ENCODE assay signal across 8 cellular contexts in the genomic region with DNA sequence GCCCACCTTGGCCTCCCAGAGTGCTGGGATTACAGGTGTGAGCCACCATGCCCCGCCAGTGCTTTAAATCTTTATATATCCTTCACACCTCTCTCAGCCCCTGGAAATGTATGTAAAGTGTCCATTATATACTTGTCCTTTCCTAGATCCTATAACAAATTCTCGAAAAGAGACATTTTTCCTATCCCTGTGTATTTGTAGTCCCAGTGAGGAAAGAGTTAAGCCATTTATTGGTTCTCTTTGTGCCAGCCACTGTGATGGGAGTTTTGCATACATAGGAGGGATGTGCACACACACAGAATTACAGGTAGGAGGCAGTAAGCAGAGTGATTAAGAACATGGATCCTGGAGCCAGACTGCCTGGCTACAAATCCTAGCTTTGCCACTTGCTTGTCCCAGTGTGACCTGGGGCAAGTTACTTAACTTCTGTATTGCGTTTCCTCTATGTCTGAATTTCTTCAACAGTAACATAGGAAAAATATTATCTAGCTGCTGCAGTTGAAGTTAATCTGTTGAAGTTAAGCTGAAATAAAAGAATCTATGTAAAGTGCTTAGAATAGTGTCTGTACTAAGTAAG. TPM values are rescaled to one million over a fixed set of nuclear protein-coding genes. Genes with fewer than 3 reads are reported as not detected.
DNase-seq lines count a peak whose midpoint lies in the region; ATAC-seq, FAIRE-seq and TF ChIP-seq lines count a peak whose summit lies in the region.

No MANE protein-coding gene starts in this region.

- no peak overlapping the region for H2BK120ac ChIP-seq in H9 (ENCODE audit: low read depth, low read length, poor library complexity, severe bottlenecking)

- no peak overlapping the region for H3K4me3 ChIP-seq in BLaER1 treated with 17β-estradiol and CSF1 and Interleukin-3, amounts not matched to agents 10 nM and 100 nM
- H3K4me3 ChIP-seq in right lobe of liver (no peak overlapping the region), dorsolateral prefrontal cortex (no peak overlapping the region)

- no peak overlapping the region for H3K27ac Mint-ChIP-seq in H9
- H3K27ac Mint-ChIP-seq in activated T-helper 1 cell treated with anti-CD3 and anti-CD28 coated beads, Interleukin-12 subunit alpha, Interleukin-12 subunit beta, Interleukin-2, Interleukin-4 antibody, amounts not matched to agents 30 ng/mL and 10 ng/mL and 1 ng/mL, durations not matched to agents 14 hours and 24 hours and 36 hours = peak overlapping the region; percentile 82

- FAIRE-seq in HTR-8/SVneo (lab: Jason Lieb, UNC) = no peak

- no peak overlapping the region for H3K4ac ChIP-seq in H9 (ENCODE audit: low read depth, low read length)

- no peak overlapping the region for H2BK5ac ChIP-seq in H9 (ENCODE audit: insufficient read length, low read length)

- H2BK12ac ChIP-seq in H9 (ENCODE audit: insufficient read length, low read depth, low read length) = no peak overlapping the region

- no peak overlapping the region for H2BK15ac ChIP-seq in H9 (ENCODE audit: low read depth, low read length)

- no peak overlapping the region for H4K5ac ChIP-seq in H9 (ENCODE audit: insufficient read length, low read depth, low read length)

- no peak overlapping the region for H2AFZ ChIP-seq in H9 (ENCODE audit: low read length)

- peak overlapping the region in 6 of 11 experiments; percentile 3 to 98 (median 60); a peak in 9 of 22 replicates for H3K9ac ChIP-seq in BLaER1 treated with 17β-estradiol and CSF1 and Interleukin-3, amounts not matched to agents 10 nM and 100 nM
- no peak overlapping the region for H3K9ac ChIP-seq in H9 (ENCODE audit: extremely low read depth, insufficient read length, low read length)

- H3K27me3 Mint-ChIP-seq in H9 (ENCODE audit: low read depth) = no peaks in the 10 kb centered on the region
- no peaks in the 10 kb centered on the region for H3K27me3 Mint-ChIP-seq in activated T-helper 1 cell treated with anti-CD3 and anti-CD28 coated beads, Interleukin-12 subunit alpha, Interleukin-12 subunit beta, Interleukin-2, Interleukin-4 antibody, amounts not matched to agents 30 ng/mL and 10 ng/mL and 1 ng/mL, durations not matched to agents 14 hours and 24 hours and 36 hours (ENCODE audit: insufficient read depth)

- no peaks in the 10 kb centered on the region for H3K27me3 ChIP-seq in BLaER1 treated with 17β-estradiol and CSF1 and Interleukin-3, amounts not matched to agents 10 nM and 100 nM
- H3K27me3 ChIP-seq in H9 (ENCODE audit: insufficient read depth, low read length) = no peaks in the 10 kb centered on the region
- H3K27me3 ChIP-seq in right lobe of liver = no peaks in the 10 kb centered on the region
- H3K27me3 ChIP-seq in dorsolateral prefrontal cortex = no peaks in the 10 kb centered on the region

- H3K23ac ChIP-seq in H9 (ENCODE audit: insufficient read length, low read depth, low read length) = no peak overlapping the region

- H3K4me1 ChIP-seq in BLaER1 treated with 17β-estradiol and CSF1 and Interleukin-3, amounts not matched to agents 10 nM and 100 nM = peaks cover 28 to 86% (median 72%) of the 10 kb centered on the region in 10 experiments
- no peaks in the 10 kb centered on the region for H3K4me1 ChIP-seq in H9 (ENCODE audit: insufficient read depth, low read length)
- peaks cover 0 to 13% (median 1%) of the 10 kb centered on the region in 4 donors for H3K4me1 ChIP-seq in right lobe of liver

- no peaks in the 10 kb centered on the region for H3K79me2 ChIP-seq in H9 (ENCODE audit: insufficient read depth, low read length)

- no peaks in the 10 kb centered on the region for H4K20me1 ChIP-seq in BLaER1 treated with 17β-estradiol and CSF1 and Interleukin-3, amounts not matched to agents 10 nM and 100 nM
- no peaks in the 10 kb centered on the region for H4K20me1 ChIP-seq in H9 (ENCODE audit: control insufficient read depth, insufficient read depth, insufficient read length)

- ATAC-seq in right lobe of liver = peak in 1 of 4 donors; percentile 27

- no peak overlapping the region for H3T11ph ChIP-seq in H9 (ENCODE audit: low read length)

- H3K56ac ChIP-seq in H9 (ENCODE audit: insufficient read length, low read depth, low read length) = no peak overlapping the region

- H2BK20ac ChIP-seq in H9 (ENCODE audit: low read depth, low read length, poor library complexity, severe bottlenecking) = no peak overlapping the region

- no peak overlapping the region for H4K8ac ChIP-seq in H9 (replicated peaks; ENCODE audit: insufficient read length, low read depth, low read length)

- H3K4me3 Mint-ChIP-seq in H9 = no peak overlapping the region
- peak overlapping the region; percentile 42 for H3K4me3 Mint-ChIP-seq in activated T-helper 1 cell treated with anti-CD3 and anti-CD28 coated beads, Interleukin-12 subunit alpha, Interleukin-12 subunit beta, Interleukin-2, Interleukin-4 antibody, amounts not matched to agents 30 ng/mL and 10 ng/mL and 1 ng/mL, durations not matched to agents 14 hours and 24 hours and 36 hours

- H3K23me2 ChIP-seq in H9 (ENCODE audit: insufficient read length, low read depth, low read length, poor library complexity, severe bottlenecking) = peaks cover 8% of the 10 kb centered on the region

- H3K4me1 Mint-ChIP-seq in H9 = peaks cover 12 to 14% of the 10 kb centered on the region in 2 experiments
- H3K4me1 Mint-ChIP-seq in activated T-helper 1 cell treated with anti-CD3 and anti-CD28 coated beads, Interleukin-12 subunit alpha, Interleukin-12 subunit beta, Interleukin-2, Interleukin-4 antibody, amounts not matched to agents 30 ng/mL and 10 ng/mL and 1 ng/mL, durations not matched to agents 14 hours and 24 hours and 36 hours (ENCODE audit: low read depth) = peaks cover 55% of the 10 kb centered on the region

- H4K91ac ChIP-seq in H9 (ENCODE audit: insufficient read length, low read depth, low read length) = no peak overlapping the region

- H3K36me3 Mint-ChIP-seq in H9 (ENCODE audit: insufficient read depth in 1 of 3, low read depth in 3 of 3) = 0 out of 7 replicates have a peak, but pooled peaks cover 0 to 4% (median 0%) of the 10 kb centered on the region in 3 experiments
- H3K36me3 Mint-ChIP-seq in activated T-helper 1 cell treated with anti-CD3 and anti-CD28 coated beads, Interleukin-12 subunit alpha, Interleukin-12 subunit beta, Interleukin-2, Interleukin-4 antibody, amounts not matched to agents 30 ng/mL and 10 ng/mL and 1 ng/mL, durations not matched to agents 14 hours and 24 hours and 36 hours (ENCODE audit: low read depth) = peaks cover 3% of the 10 kb centered on the region

- H3K4me2 ChIP-seq in BLaER1 treated with 17β-estradiol and CSF1 and Interleukin-3, amounts not matched to agents 10 nM and 100 nM = peak overlapping the region in 8 of 11 experiments; percentile 10 to 97 (median 90); a peak in 15 of 22 replicates
- H3K4me2 ChIP-seq in H9 (ENCODE audit: insufficient read depth, insufficient read length, low read length) = no peak overlapping the region

- H3K27ac ChIP-seq in BLaER1 treated with 17β-estradiol and CSF1 and Interleukin-3, amounts not matched to agents 10 nM and 100 nM = peak overlapping the region in 8 of 11 experiments; percentile 28 to 100 (median 98); a peak in 14 of 22 replicates
- no peak overlapping the region for H3K27ac ChIP-seq in H9 (ENCODE audit: insufficient read length, low read depth, low read length)
- no peak overlapping the region for H3K27ac ChIP-seq in right lobe of liver
- H3K27ac ChIP-seq in dorsolateral prefrontal cortex = peak overlapping the region in 9 of 59 donors; percentile 12 to 49 (median 41)

- H2AK5ac ChIP-seq in H9 (ENCODE audit: insufficient read length, low read length) = no peak overlapping the region

- H3K79me1 ChIP-seq in H9 (ENCODE audit: insufficient read depth, low read depth, low read length, poor library complexity, severe bottlenecking) = no peaks in the 10 kb centered on the region

- H3K18ac ChIP-seq in H9 (ENCODE audit: insufficient read length, low read depth, low read length) = no peak overlapping the region

- no peaks in the 10 kb centered on the region for H3K9me3 Mint-ChIP-seq in H9
- no peaks in the 10 kb centered on the region for H3K9me3 Mint-ChIP-seq in activated T-helper 1 cell treated with anti-CD3 and anti-CD28 coated beads, Interleukin-12 subunit alpha, Interleukin-12 subunit beta, Interleukin-2, Interleukin-4 antibody, amounts not matched to agents 30 ng/mL and 10 ng/mL and 1 ng/mL, durations not matched to agents 14 hours and 24 hours and 36 hours

- no CpG with 5 or more reads among the region's 3 CpGs for WGBS in H9 (ENCODE audit: extremely low coverage, insufficient read length, low lambda C conversion rate)
- WGBS in right lobe of liver (ENCODE audit: insufficient coverage, low coverage, low lambda C conversion rate, missing lambda C conversion rate) = 31% methylated on average over 3 of the region's 3 CpGs

- TF ChIP-seq CTCF in H9 (conservative IDR thresholded peaks at IDR 0.05) (peak; percentile 27; the same call in 1 of the 3 replicates), right lobe of liver (IDR thresholded peaks at IDR 0.05) (peak in 3 of 4 donors; percentile 6 to 35 (median 13)), dorsolateral prefrontal cortex (IDR thresholded peaks at IDR 0.05 in 54 of 56, conservative IDR thresholded peaks at IDR 0.05 in 2 of 56; ENCODE audit: low read depth in 1 of 56, partially characterized antibody in 56 of 56) (no peak)

- peaks cover 0 to 6% (median 0%) of the 10 kb centered on the region in 11 experiments; a peak in 2 of 22 replicates for H3K9me3 ChIP-seq in BLaER1 treated with 17β-estradiol and CSF1 and Interleukin-3, amounts not matched to agents 10 nM and 100 nM (replicated peaks in 1 of 11)
- H3K9me3 ChIP-seq in H9 (ENCODE audit: control insufficient read depth, low read depth, low read length) (no peaks in the 10 kb centered on the region), right lobe of liver (no peaks in the 10 kb centered on the region)

- DNase-seq in H9 (no peak), right lobe of liver (peak in 1 of 3 donors; percentile 48), HTR-8/SVneo (ENCODE audit: insufficient read length, low spot score) (no peak), dorsolateral prefrontal cortex (no peak), SKM-1 treated with dmso at 0.1 percent for 144 hours (lab: John Stamatoyannopoulos, UW; ENCODE audit: unreplicated experiment) (no peak), NCI-H345 treated with DMSO at 0.1 percent for 48 hours (lab: John Stamatoyannopoulos, UW; ENCODE audit: unreplicated experiment) (no peak)
- no peak for DNase-seq in activated T-helper 1 cell treated with anti-CD3 and anti-CD28 coated beads, Interleukin-12 subunit alpha, Interleukin-12 subunit beta, Interleukin-2, Interleukin-4 antibody, amounts not matched to agents 30 ng/mL and 10 ng/mL and 1 ng/mL, durations not matched to agents 14 hours and 24 hours and 36 hours (ENCODE audit: low spot score)

- no peak overlapping the region for H3K14ac ChIP-seq in H9 (ENCODE audit: insufficient read depth, low read length)

- intact Hi-C loops in activated T-helper 1 cell treated with anti-CD3 and anti-CD28 coated beads, Interleukin-12 subunit alpha, Interleukin-12 subunit beta, Interleukin-2, Interleukin-4 antibody, amounts not matched to agents 30 ng/mL and 10 ng/mL and 1 ng/mL, durations not matched to agents 14 hours and 24 hours and 36 hours (cut with micrococcal nuclease) = no loop called here
- intact Hi-C loops in right lobe of liver (cut with DNase I) (no loop called here), dorsolateral prefrontal cortex (cut with DNase I) (loop anchor here in 1 of 2 donors (5.0 kb wide), 1 partner anchor 36 kb away; no protein-coding TSS in a partner anchor)

- peaks cover 0 to 20% (median 15%) of the 10 kb centered on the region in 11 experiments; a peak in 17 of 22 replicates for H3K36me3 ChIP-seq in BLaER1 treated with 17β-estradiol and CSF1 and Interleukin-3, amounts not matched to agents 10 nM and 100 nM
- peaks cover 0 to 7% (median 0%) of the 10 kb centered on the region in 4 donors for H3K36me3 ChIP-seq in right lobe of liver

- TF ChIP-seq POLR2A in right lobe of liver (IDR thresholded peaks at IDR 0.05) = no peak

RNA-seq across cellular contexts. Expression of gene RABGGTA, which starts 2.1 kb away (rescaled TPM):
- total RNA-seq in H9 (2021) (25.6 and 26.1 TPM in 2 replicates), right lobe of liver (10 to 100 TPM; 11.5 to 28.3 (median 15.2) TPM), dorsolateral prefrontal cortex (10 to 100 TPM; 22.9 to 63.2 (median 35.7) TPM)
- 52.2 and 54.4 TPM in 2 replicates for total RNA-seq in activated T-helper 1 cell treated with anti-CD3 and anti-CD28 coated beads, Interleukin-12 subunit alpha, Interleukin-12 subunit beta, Interleukin-2, Interleukin-4 antibody, amounts not matched to agents 30 ng/mL and 10 ng/mL and 1 ng/mL, durations not matched to agents 14 hours and 24 hours and 36 hours

RNA-seq across cellular contexts. Expression of gene TGM1, which starts 10.5 kb away (rescaled TPM):
- total RNA-seq in H9 (2021) = 1.8 and 2.9 TPM in 2 replicates
- total RNA-seq in activated T-helper 1 cell treated with anti-CD3 and anti-CD28 coated beads, Interleukin-12 subunit alpha, Interleukin-12 subunit beta, Interleukin-2, Interleukin-4 antibody, amounts not matched to agents 30 ng/mL and 10 ng/mL and 1 ng/mL, durations not matched to agents 14 hours and 24 hours and 36 hours = 4.1 and 4.8 TPM in 2 replicates
- total RNA-seq in right lobe of liver = 1 to 10 TPM in 2 of 6 experiments, under 1 TPM in 4; 0.37 to 1.9 (median 0.77) TPM
- 10 to 100 TPM in 8 of 120 experiments, 1 to 10 TPM in 112; 1.4 to 15.9 (median 6.2) TPM for total RNA-seq in dorsolateral prefrontal cortex

RNA-seq across cellular contexts. Expression of gene DHRS1, which starts 26.1 kb away (rescaled TPM):
- total RNA-seq in H9 (2021) = 18.2 and 19.1 TPM in 2 replicates
- total RNA-seq in activated T-helper 1 cell treated with anti-CD3 and anti-CD28 coated beads, Interleukin-12 subunit alpha, Interleukin-12 subunit beta, Interleukin-2, Interleukin-4 antibody, amounts not matched to agents 30 ng/mL and 10 ng/mL and 1 ng/mL, durations not matched to agents 14 hours and 24 hours and 36 hours = 7.5 TPM in 2 replicates
- total RNA-seq in right lobe of liver = 10 to 100 TPM; 49.1 to 89.3 (median 60.1) TPM
- total RNA-seq in dorsolateral prefrontal cortex = 10 to 100 TPM; 14.1 to 34.4 (median 22.4) TPM

RNA-seq across cellular contexts. Expression of gene NOP9, which starts 26.1 kb away (rescaled TPM):
- 34.7 and 35.0 TPM in 2 replicates for total RNA-seq in H9 (2021)
- total RNA-seq in activated T-helper 1 cell treated with anti-CD3 and anti-CD28 coated beads, Interleukin-12 subunit alpha, Interleukin-12 subunit beta, Interleukin-2, Interleukin-4 antibody, amounts not matched to agents 30 ng/mL and 10 ng/mL and 1 ng/mL, durations not matched to agents 14 hours and 24 hours and 36 hours = 49.3 and 52.6 TPM in 2 replicates
- 10 to 100 TPM in 4 of 6 experiments, 1 to 10 TPM in 2; 8.2 to 15.3 (median 11.4) TPM for total RNA-seq in right lobe of liver
- 10 to 100 TPM; 21.2 to 33.3 (median 26.9) TPM for total RNA-seq in dorsolateral prefrontal cortex

RNA-seq across cellular contexts. Expression of gene TINF2, which starts 31.1 kb away (rescaled TPM):
- total RNA-seq in H9 (2021) = 41.3 and 47.6 TPM in 2 replicates
- 90.9 and 95.9 TPM in 2 replicates for total RNA-seq in activated T-helper 1 cell treated with anti-CD3 and anti-CD28 coated beads, Interleukin-12 subunit alpha, Interleukin-12 subunit beta, Interleukin-2, Interleukin-4 antibody, amounts not matched to agents 30 ng/mL and 10 ng/mL and 1 ng/mL, durations not matched to agents 14 hours and 24 hours and 36 hours
- 10 to 100 TPM; 13.4 to 28.1 (median 24.1) TPM for total RNA-seq in right lobe of liver
- total RNA-seq in dorsolateral prefrontal cortex = 10 to 100 TPM; 31.9 to 73.8 (median 52.4) TPM

Comparison
In these comparisons a context has a peak if more than half of its experiments do, and no peak if none do; other contexts are left out.
1. H3K27ac ChIP-seq: peak in BLaER1 treated with 17β-estradiol and CSF1 and Interleukin-3, amounts not matched to agents 10 nM and 100 nM (8 of 11); none in H9 (single experiment) and right lobe of liver (0 of 3).
2. CTCF ChIP-seq: peak in H9 (single experiment) and right lobe of liver (3 of 4); none in dorsolateral prefrontal cortex (0 of 56).